ENCODE assay signal across 9 cellular contexts in genomic region chr10:91907033-91907594, GRCh38. TPM values are rescaled to one million over a fixed set of nuclear protein-coding genes. Genes with fewer than 3 reads are reported as not detected.
DNase-seq lines count a peak whose midpoint lies in the region; ATAC-seq and TF ChIP-seq lines count a peak whose summit lies in the region.
"Had no signal": no experiment of that assay in that cellular context is flagged by ENCODE, and none has a peak within 500 bp of the region (broad histone marks: within the 10 kb centered on the region; RNA-seq: fewer than 3 reads in every experiment).

No MANE protein-coding gene starts in this region.

- no peak overlapping the region for H3K4me3 ChIP-seq in CD8-positive, alpha-beta memory T cell (ENCODE audit: low read length)
- peak overlapping the region in 1 of 2 donors; percentile 88 for H3K4me3 ChIP-seq in ascending aorta

- no peaks in the 10 kb centered on the region for H3K36me3 ChIP-seq in CD8-positive, alpha-beta memory T cell (ENCODE audit: insufficient read depth, low read length)
- H3K36me3 ChIP-seq in ascending aorta = no peaks in the 10 kb centered on the region

- peaks cover 22 to 39% (median 38%) of the 10 kb centered on the region in 3 donors for H3K4me1 Mint-ChIP-seq in CD8-positive, alpha-beta memory T cell
- peaks cover 33% of the 10 kb centered on the region for H3K4me1 Mint-ChIP-seq in HFFc6 (ENCODE audit: low read depth)
- peaks cover 33% of the 10 kb centered on the region for H3K4me1 Mint-ChIP-seq in central memory CD8-positive, alpha-beta T cell
- H3K4me1 Mint-ChIP-seq in natural killer cell treated with Interleukin-12 subunit alpha and Interleukin-12 subunit beta and Interleukin-15 and Interleukin-18, amount 100 ng/mL, for 72 hours (ENCODE audit: low read depth in 2 of 2) = peaks cover 29 to 32% of the 10 kb centered on the region in 2 donors

- no peaks in the 10 kb centered on the region for H3K27me3 Mint-ChIP-seq in CD8-positive, alpha-beta memory T cell
- H3K27me3 Mint-ChIP-seq in HFFc6 (ENCODE audit: insufficient read depth) = no peaks in the 10 kb centered on the region
- H3K27me3 Mint-ChIP-seq in central memory CD8-positive, alpha-beta T cell = no peaks in the 10 kb centered on the region
- H3K27me3 Mint-ChIP-seq in natural killer cell treated with Interleukin-12 subunit alpha and Interleukin-12 subunit beta and Interleukin-15 and Interleukin-18, amount 100 ng/mL, for 72 hours = no peaks in the 10 kb centered on the region

- peaks cover 0 to 16% (median 3%) of the 10 kb centered on the region in 3 donors for H3K36me3 Mint-ChIP-seq in CD8-positive, alpha-beta memory T cell
- peaks cover 6% of the 10 kb centered on the region; the same call in 1 of the 2 replicates for H3K36me3 Mint-ChIP-seq in HFFc6 (ENCODE audit: low read depth)
- peaks cover 9% of the 10 kb centered on the region for H3K36me3 Mint-ChIP-seq in central memory CD8-positive, alpha-beta T cell (ENCODE audit: insufficient read depth)
- no peaks in the 10 kb centered on the region for H3K36me3 Mint-ChIP-seq in natural killer cell treated with Interleukin-12 subunit alpha and Interleukin-12 subunit beta and Interleukin-15 and Interleukin-18, amount 100 ng/mL, for 72 hours

- no peak for ATAC-seq in central memory CD8-positive, alpha-beta T cell (replicated peaks; ENCODE audit: extremely low read depth, poor library complexity, severe bottlenecking)
- ATAC-seq in natural killer cell treated with Interleukin-12 subunit alpha and Interleukin-12 subunit beta and Interleukin-15 and Interleukin-18, amount 100 ng/mL, for 72 hours = no peak

- H3K27me3 ChIP-seq in CD8-positive, alpha-beta memory T cell (ENCODE audit: insufficient read depth, low read length, poor library complexity, severe bottlenecking) = no peaks in the 10 kb centered on the region
- H3K27me3 ChIP-seq in ascending aorta = no peaks in the 10 kb centered on the region

- peak overlapping the region; percentile 85 to 93 (median 90) for H3K4me3 Mint-ChIP-seq in CD8-positive, alpha-beta memory T cell
- 0 out of 2 replicates have a peak overlapping the region, but pooled peaks have one; percentile 87 for H3K4me3 Mint-ChIP-seq in HFFc6
- peak overlapping the region; percentile 92 for H3K4me3 Mint-ChIP-seq in central memory CD8-positive, alpha-beta T cell
- H3K4me3 Mint-ChIP-seq in natural killer cell treated with Interleukin-12 subunit alpha and Interleukin-12 subunit beta and Interleukin-15 and Interleukin-18, amount 100 ng/mL, for 72 hours = peak overlapping the region; percentile 95

- POLR2A ChIA-PET in CD8-positive, alpha-beta memory T cell (lab: Charles Lee) = interaction anchor here (0.5 to 2.4 kb wide), 3 partner anchors 13 to 21 kb away, joined by 4 to 27 read pairs (median 11); partner anchors contain the start of gene BTAF1

- H3K27ac Mint-ChIP-seq in CD8-positive, alpha-beta memory T cell = peak overlapping the region in 7 of 8 donors; percentile 57 to 88 (median 85)
- no peak overlapping the region for H3K27ac Mint-ChIP-seq in HFFc6
- peak overlapping the region; percentile 83 for H3K27ac Mint-ChIP-seq in central memory CD8-positive, alpha-beta T cell (ENCODE audit: low read depth)
- peak overlapping the region; percentile 83 to 86 for H3K27ac Mint-ChIP-seq in natural killer cell treated with Interleukin-12 subunit alpha and Interleukin-12 subunit beta and Interleukin-15 and Interleukin-18, amount 100 ng/mL, for 72 hours

- H3K9me3 Mint-ChIP-seq in CD8-positive, alpha-beta memory T cell = no peaks in the 10 kb centered on the region
- H3K9me3 Mint-ChIP-seq in HFFc6 = no peaks in the 10 kb centered on the region
- no peaks in the 10 kb centered on the region for H3K9me3 Mint-ChIP-seq in central memory CD8-positive, alpha-beta T cell
- H3K9me3 Mint-ChIP-seq in natural killer cell treated with Interleukin-12 subunit alpha and Interleukin-12 subunit beta and Interleukin-15 and Interleukin-18, amount 100 ng/mL, for 72 hours = no peaks in the 10 kb centered on the region

- H3K9me3 ChIP-seq in CD8-positive, alpha-beta memory T cell (ENCODE audit: low read length) = no peaks in the 10 kb centered on the region
- no peaks in the 10 kb centered on the region for H3K9me3 ChIP-seq in ascending aorta

- TF ChIP-seq CTCF in HFFc6 (IDR thresholded peaks at IDR 0.05) (no peak), ascending aorta (IDR thresholded peaks at IDR 0.05) (no peak)

- no peak for DNase-seq in CD8-positive, alpha-beta memory T cell
- no peak for DNase-seq in HFFc6
- DNase-seq in central memory CD8-positive, alpha-beta T cell (ENCODE audit: low spot score in 2 of 2) = no peak
- DNase-seq in natural killer cell treated with Interleukin-12 subunit alpha and Interleukin-12 subunit beta and Interleukin-15 and Interleukin-18, amount 100 ng/mL, for 72 hours (ENCODE audit: low spot score) = no peak
- no peak for DNase-seq in ascending aorta (ENCODE audit: low spot score in 2 of 2)
- no peak for DNase-seq in NCI-H82 treated with DMSO at 0.1 percent for 48 hours (lab: John Stamatoyannopoulos, UW; ENCODE audit: unreplicated experiment)
- no peak for DNase-seq in NCI-H748 treated with DMSO at 0.1 percent for 48 hours (lab: John Stamatoyannopoulos, UW)
- DNase-seq: activated CD4-positive, alpha-beta T cell treated with anti-CD3 and anti-CD28 coated beads for 48 hours; NCI-H2081 had no signal

- H3K27ac ChIP-seq in CD8-positive, alpha-beta memory T cell (ENCODE audit: low read depth, low read length) = no peak overlapping the region
- H3K27ac ChIP-seq in ascending aorta = peak overlapping the region in 1 of 2 donors; percentile 52

- peaks cover 24% of the 10 kb centered on the region for H3K4me1 ChIP-seq in CD8-positive, alpha-beta memory T cell (ENCODE audit: insufficient read depth, low read length)
- H3K4me1 ChIP-seq in ascending aorta = peaks cover 0 to 6% of the 10 kb centered on the region in 2 donors

- CTCF ChIA-PET in CD8-positive, alpha-beta memory T cell (lab: Charles Lee) = interaction anchor here (1.6 to 2.8 kb wide), 3 partner anchors 15 to 147 kb away, joined by 6 to 34 read pairs (median 29); partner anchors contain the start of genes BTAF1 and TNKS2

- intact Hi-C loops in ascending aorta (cut with DNase I) = loop anchor here (5.0 kb wide), 1 partner anchor 50 kb away; no protein-coding TSS in a partner anchor

RNA-seq across cellular contexts. Expression of gene FGFBP3, which starts 2.2 kb away (rescaled TPM):
- total RNA-seq in CD8-positive, alpha-beta memory T cell = 1 to 10 TPM; 3.1 to 3.6 TPM
- 3.4 TPM for polyA plus RNA-seq in CD8-positive, alpha-beta memory T cell
- total RNA-seq in HFFc6 (2021; fragmentation: NEBNext Ultra II Directional; extraction: Animal tissue kit (Norgen Biotek cat#: 25700)) = under 1 TPM; 0.47 to 0.54 (median 0.52) TPM
- total RNA-seq in natural killer cell treated with Interleukin-12 subunit alpha and Interleukin-12 subunit beta and Interleukin-15 and Interleukin-18, amount 100 ng/mL, for 72 hours = 1 to 10 TPM in 1 of 2 donors, under 1 TPM in 1; 0.81 to 1.5 TPM
- total RNA-seq in ascending aorta = 6.6 TPM

RNA-seq across cellular contexts. Expression of gene BTAF1, which starts 16.5 kb away (rescaled TPM):
- total RNA-seq in CD8-positive, alpha-beta memory T cell = 10 to 100 TPM; 48.5 to 51.0 TPM
- polyA plus RNA-seq in CD8-positive, alpha-beta memory T cell = 8.0 TPM
- total RNA-seq in HFFc6 (2021; fragmentation: NEBNext Ultra II Directional; extraction: Animal tissue kit (Norgen Biotek cat#: 25700)) = 10 to 100 TPM; 18.1 to 20.8 (median 20.4) TPM
- 10 to 100 TPM; 57.2 to 74.0 TPM for total RNA-seq in natural killer cell treated with Interleukin-12 subunit alpha and Interleukin-12 subunit beta and Interleukin-15 and Interleukin-18, amount 100 ng/mL, for 72 hours
- 19.9 TPM for total RNA-seq in ascending aorta
